1 cellular context compared by ENCODE assay signal in genomic region chr6:4125933-4126864, GRCh38.
TF ChIP-seq lines count a peak whose summit lies in the region.

No MANE protein-coding gene starts in this region.

TF ChIP-seq in HepG2, 621 proteins besides CTCF, POLR2A, EP300 and RAD21 (continued from another document and continues in another):
- peak; percentile 39; the same call in 1 of the 2 replicates for TF ChIP-seq PAXIP1 (CRISPR knock-in tag; conservative IDR thresholded peaks at IDR 0.05)
- TF ChIP-seq FOSL1 (CRISPR knock-in tag; IDR thresholded peaks at IDR 0.05; ENCODE audit: borderline replicate concordance) = peak; percentile 72; the same call in 1 of the 2 replicates
- peak; percentile 78 for TF ChIP-seq ARID5B (CRISPR knock-in tag; IDR thresholded peaks at IDR 0.05)
- TF ChIP-seq NCOR1 (IDR thresholded peaks at IDR 0.05; ENCODE audit: borderline replicate concordance, low read length) = no peak
- no peak for TF ChIP-seq BHLHE40 (IDR thresholded peaks at IDR 0.05; ENCODE audit: low read length)
- peak; percentile 77 for TF ChIP-seq SMC3 (IDR thresholded peaks at IDR 0.05; ENCODE audit: low read length)
- no peak for TF ChIP-seq NONO (IDR thresholded peaks at IDR 0.05)
- no peak for TF ChIP-seq NONO (CRISPR knock-in tag; conservative IDR thresholded peaks at IDR 0.05)
- TF ChIP-seq HNF1A (IDR thresholded peaks at IDR 0.05; ENCODE audit: low read depth) = no peak
- no peak for TF ChIP-seq HNF1A (CRISPR knock-in tag; IDR thresholded peaks at IDR 0.05; ENCODE audit: borderline replicate concordance)
- TF ChIP-seq RARA (CRISPR knock-in tag; IDR thresholded peaks at IDR 0.05) = peak; percentile 95
- no peak for TF ChIP-seq ONECUT2 (CRISPR knock-in tag; IDR thresholded peaks at IDR 0.05)
- peak in 1 of 2 experiments; percentile 25; a peak in 1 of 4 replicates for TF ChIP-seq MAFK (conservative IDR thresholded peaks at IDR 0.05 in 1 of 2, IDR thresholded peaks at IDR 0.05 in 1 of 2; ENCODE audit: low read length in 2 of 2)
- TF ChIP-seq SRSF1 (optimal IDR thresholded peaks at IDR 0.05; ENCODE audit: low read depth, low read length) = no peak
- no peak for TF ChIP-seq ZNF883 (CRISPR knock-in tag; IDR thresholded peaks at IDR 0.05; ENCODE audit: not compliant biosample characterization)
- peak; percentile 53 for TF ChIP-seq CEBPG (CRISPR knock-in tag; IDR thresholded peaks at IDR 0.05)
- TF ChIP-seq RXRB (CRISPR knock-in tag; IDR thresholded peaks at IDR 0.05; ENCODE audit: borderline replicate concordance) = peak; percentile 33; the same call in 1 of the 2 replicates
- no peak for TF ChIP-seq ELF1 (CRISPR knock-in tag; IDR thresholded peaks at IDR 0.05)
- TF ChIP-seq CERS6 (CRISPR knock-in tag; IDR thresholded peaks at IDR 0.05) = no peak
- TF ChIP-seq HOXA7 (CRISPR knock-in tag; IDR thresholded peaks at IDR 0.05) = no peak
- TF ChIP-seq MBD4 (IDR thresholded peaks at IDR 0.05; ENCODE audit: borderline replicate concordance, low read length) = no peak
- no peak for TF ChIP-seq CEBPZ (IDR thresholded peaks at IDR 0.05; ENCODE audit: low read length)
- no peak for TF ChIP-seq ATRX (CRISPR knock-in tag; IDR thresholded peaks at IDR 0.05; ENCODE audit: borderline replicate concordance)
- no peak for TF ChIP-seq MAX (IDR thresholded peaks at IDR 0.05)
- no peak for TF ChIP-seq ZBTB26 (CRISPR knock-in tag; IDR thresholded peaks at IDR 0.05; ENCODE audit: borderline replicate concordance)
- TF ChIP-seq ZBTB8A (CRISPR knock-in tag; IDR thresholded peaks at IDR 0.05; ENCODE audit: borderline replicate concordance, low read depth) = no peak
- no peak for TF ChIP-seq NR3C1 (CRISPR knock-in tag; IDR thresholded peaks at IDR 0.05)
- TF ChIP-seq SYNCRIP (IDR thresholded peaks at IDR 0.05; ENCODE audit: insufficient read depth, low read depth, low read length) = no peak
- no peak for TF ChIP-seq HNRNPL (IDR thresholded peaks at IDR 0.05; ENCODE audit: low read depth, low read length)
- peak; percentile 12; the same call in 1 of the 2 replicates for TF ChIP-seq ELF3 (CRISPR knock-in tag; IDR thresholded peaks at IDR 0.05)
- TF ChIP-seq ZNF143 (CRISPR knock-in tag; IDR thresholded peaks at IDR 0.05) = no peak
- no peak for TF ChIP-seq BRCA1 (CRISPR knock-in tag; IDR thresholded peaks at IDR 0.05)
